20 cellular contexts compared by ENCODE assay signal in genomic region chr16:8716052-8716451, GRCh38.
"Had no signal": no experiment of that assay in that cellular context is flagged by ENCODE, and none has a peak within 500 bp of the region (broad histone marks: within the 10 kb centered on the region; RNA-seq: fewer than 3 reads in every experiment).

No MANE protein-coding gene starts in this region.

- H3K27me3 Mint-ChIP-seq: naive thymus-derived CD4-positive, alpha-beta T cell had no signal

- DNase-seq: cortex of kidney; dorsolateral prefrontal cortex; effector CD8-positive, alpha-beta T cell; heart left ventricle; hippocampal formation; left colon; left ventricle myocardium superior; mesendoderm; naive thymus-derived CD4-positive, alpha-beta T cell; nephron progenitor cell; ovary; small intestine; stimulated activated CD4-positive, alpha-beta T cell treated with anti-CD3 and anti-CD28 coated beads, Interleukin-2, amount 100 ng/mL, for 48 hours; stimulated activated naive CD4-positive, alpha-beta T cell treated with Interleukin-2 at 50 U/mL for 16 hours; thyroid gland; upper lobe of left lung; uterus had no signal

- H3K4me3 ChIP-seq: heart left ventricle, lung, ovary, right atrium auricular region, thyroid gland, upper lobe of left lung, uterus had no signal

- ATAC-seq: left colon; left ventricle myocardium superior; naive thymus-derived CD4-positive, alpha-beta T cell had no signal

- H3K27ac ChIP-seq: dorsolateral prefrontal cortex, heart left ventricle, ovary, right atrium auricular region, thyroid gland, upper lobe of left lung, uterus had no signal

- H3K9me3 ChIP-seq: ovary, right atrium auricular region, thyroid gland, uterus had no signal

- H3K4me3 Mint-ChIP-seq: naive thymus-derived CD4-positive, alpha-beta T cell had no signal

- H3K4me1 ChIP-seq: upper lobe of left lung, uterus had no signal

- FAIRE-seq: frontal cortex, small intestine had no signal

- H3K27me3 ChIP-seq: dorsolateral prefrontal cortex, heart left ventricle, ovary, right atrium auricular region, thyroid gland, upper lobe of left lung, uterus had no signal

- H3K36me3 ChIP-seq: heart left ventricle, ovary, right atrium auricular region, thyroid gland, upper lobe of left lung, uterus had no signal

- H3K27ac Mint-ChIP-seq: naive thymus-derived CD4-positive, alpha-beta T cell; nephron progenitor cell had no signal
